In the genomic region with DNA sequence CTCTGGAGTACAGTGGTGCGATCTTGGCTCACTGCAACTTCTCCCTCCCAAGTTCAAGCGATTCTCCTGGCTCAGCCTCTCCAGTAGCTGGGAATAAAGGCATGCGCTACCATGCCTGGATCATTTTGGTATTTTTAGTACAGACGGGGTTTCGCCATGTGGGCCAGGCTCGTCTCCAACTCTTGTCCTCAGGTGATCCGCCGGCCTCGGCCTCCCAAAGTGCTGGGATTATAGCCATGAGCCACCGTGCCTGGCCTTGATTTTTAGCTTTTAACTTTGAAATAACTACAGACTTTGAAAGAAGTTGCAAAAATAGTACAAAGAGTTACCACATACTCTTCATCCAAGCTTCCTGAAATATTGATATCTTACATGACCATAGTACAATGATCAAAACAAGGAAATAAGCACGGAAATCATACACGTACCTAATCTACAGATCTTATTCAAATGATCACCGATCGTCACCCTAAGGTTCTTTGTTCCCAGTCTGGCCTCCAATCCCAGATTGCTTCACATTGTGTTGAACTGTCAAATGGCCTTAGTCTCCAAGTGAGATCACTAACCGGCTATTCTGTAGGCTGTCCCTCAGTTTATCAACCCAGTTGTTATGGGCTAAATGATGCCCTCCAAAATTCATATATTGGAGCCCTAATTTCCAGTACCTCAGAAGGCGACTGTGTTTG, we compare ENCODE assay signal across 19 cellular contexts. TPM values are rescaled to one million over a fixed set of nuclear protein-coding genes. Genes with fewer than 3 reads are reported as not detected.
DNase-seq lines count a peak whose midpoint lies in the region; ATAC-seq, FAIRE-seq and TF ChIP-seq lines count a peak whose summit lies in the region.
"Had no signal": no experiment of that assay in that cellular context is flagged by ENCODE, and none has a peak within 500 bp of the region (broad histone marks: within the 10 kb centered on the region; RNA-seq: fewer than 3 reads in every experiment).

No MANE protein-coding gene starts in this region.

- no peak overlapping the region for H3K4me3 Mint-ChIP-seq in naive thymus-derived CD4-positive, alpha-beta T cell
- H3K4me3 Mint-ChIP-seq: activated CD4-positive, alpha-beta T cell treated with anti-CD3 and anti-CD28 coated beads, Interleukin-2, amount 10 ng/mL, durations not matched to agents 24 days and 14 days; activated T-helper 17 cell treated with anti-CD3 and anti-CD28 coated beads, Interleukin-2, amount 50 U/mL, for 72 hours; dendritic cell treated with granulocyte-macrophage colony-stimulating factor and Interleukin-4, amounts not matched to agents 40 ng/mL and 50 ng/mL, for 4 days; T-cell had no signal

- no peak overlapping the region for H2BK5ac ChIP-seq in IMR-90 (ENCODE audit: low read depth, low read length, poor library complexity, severe bottlenecking)

- H3K79me2 ChIP-seq in HepG2 (ENCODE audit: insufficient read depth, low read length): no peaks in the 10 kb centered on the region

- no peak overlapping the region for H3K56ac ChIP-seq in IMR-90 (ENCODE audit: extremely low read depth, insufficient read depth, low read length)

- H3K9me3 Mint-ChIP-seq in naive thymus-derived CD4-positive, alpha-beta T cell: no peaks in the 10 kb centered on the region
- no peaks in the 10 kb centered on the region for H3K9me3 Mint-ChIP-seq in activated naive CD4-positive, alpha-beta T cell treated with anti-CD3 and anti-CD28 coated beads, Interleukin-2, amount 50 U/mL, for 72 hours
- H3K9me3 Mint-ChIP-seq: activated CD4-positive, alpha-beta T cell treated with anti-CD3 and anti-CD28 coated beads, Interleukin-2, amount 10 ng/mL, durations not matched to agents 24 days and 14 days; activated T-helper 17 cell treated with anti-CD3 and anti-CD28 coated beads, Interleukin-2, amount 50 U/mL, for 72 hours; dendritic cell treated with granulocyte-macrophage colony-stimulating factor and Interleukin-4, amounts not matched to agents 40 ng/mL and 50 ng/mL, for 4 days; T-cell had no signal

- no peak overlapping the region for H3K18ac ChIP-seq in IMR-90 (ENCODE audit: low read depth, low read length)

- H2BK120ac ChIP-seq in IMR-90 (ENCODE audit: low read depth, low read length): no peak overlapping the region

- H4K20me1 ChIP-seq in IMR-90 (ENCODE audit: insufficient read depth, low read length) (no peaks in the 10 kb centered on the region), HepG2 (ENCODE audit: insufficient read depth, low read length) (no peaks in the 10 kb centered on the region)

- H4K8ac ChIP-seq in IMR-90 (ENCODE audit: low read depth in 2 of 2, low read length in 2 of 2): no peak overlapping the region

- CTCF ChIA-PET in IMR-90 (lab: Yijun Ruan, JAX): no interaction called here
- CTCF ChIA-PET in HepG2 (lab: Yijun Ruan, JAX; ENCODE audit: low intra/inter-chr PET ratio, low total read pairs): no interaction called here
- CTCF ChIA-PET in naive thymus-derived CD4-positive, alpha-beta T cell (lab: Charles Lee): no interaction called here

- no peak overlapping the region for H3K27ac ChIP-seq in IMR-90 (ENCODE audit: insufficient read depth, low read length)
- no peak overlapping the region for H3K27ac ChIP-seq in HepG2 (ENCODE audit: extremely low read length, insufficient read depth, low read length)
- peak overlapping the region; percentile 72 to 81 (median 75) for H3K27ac ChIP-seq in gastrocnemius medialis
- H3K27ac ChIP-seq in naive thymus-derived CD4-positive, alpha-beta T cell (ENCODE audit: low read depth, low read length): no peak overlapping the region
- H3K27ac ChIP-seq: C4-2B had no signal

- H2AK5ac ChIP-seq in IMR-90 (ENCODE audit: low read depth, low read length): no peak overlapping the region

- TF ChIP-seq RAD21 in IMR-90 (IDR thresholded peaks at IDR 0.05; ENCODE audit: low read length): no peak
- no peak for TF ChIP-seq RAD21 in HepG2 (CRISPR knock-in tag; IDR thresholded peaks at IDR 0.05)

- no peak overlapping the region for H2AK9ac ChIP-seq in IMR-90 (replicated peaks; ENCODE audit: low read depth, low read length, poor library complexity)

- no peak overlapping the region for H2BK20ac ChIP-seq in IMR-90 (ENCODE audit: low read depth, low read length)

- H3K9ac ChIP-seq in IMR-90 (ENCODE audit: low read depth, low read length) (no peak overlapping the region), HepG2 (ENCODE audit: insufficient read depth, low read depth, low read length) (no peak overlapping the region)

- 95% methylated on average over 15 of the region's 16 CpGs; no CpG with 5 or more reads in 1 of the 2 experiments for WGBS in IMR-90 (ENCODE audit: extremely low coverage in 2 of 2, insufficient read length in 1 of 2), 2 experiments
- WGBS in HepG2 (ENCODE audit: low lambda C conversion rate): 47% methylated on average over 16 of the region's 16 CpGs

- no peak for TF ChIP-seq CTCF in IMR-90 (conservative IDR thresholded peaks at IDR 0.05; ENCODE audit: low read depth, low read length)
- TF ChIP-seq CTCF in HepG2 (CRISPR knock-in tag; IDR thresholded peaks at IDR 0.05): no peak
- no peak for TF ChIP-seq CTCF in gastrocnemius medialis (IDR thresholded peaks at IDR 0.05 in 4 of 5, conservative IDR thresholded peaks at IDR 0.05 in 1 of 5)

- H3K9me3 ChIP-seq in IMR-90 (ENCODE audit: control insufficient read depth, insufficient read depth, low read length) (no peaks in the 10 kb centered on the region), HepG2 (ENCODE audit: low read length) (no peaks in the 10 kb centered on the region), gastrocnemius medialis (no peaks in the 10 kb centered on the region)
- no peaks in the 10 kb centered on the region for H3K9me3 ChIP-seq in naive thymus-derived CD4-positive, alpha-beta T cell (ENCODE audit: control insufficient read depth in 2 of 3, low read length in 3 of 3)

- H3K27ac Mint-ChIP-seq in naive thymus-derived CD4-positive, alpha-beta T cell: no peak overlapping the region
- H3K27ac Mint-ChIP-seq in activated naive CD4-positive, alpha-beta T cell treated with anti-CD3 and anti-CD28 coated beads, Interleukin-2, amount 50 U/mL, for 72 hours: no peak overlapping the region
- H3K27ac Mint-ChIP-seq: activated CD4-positive, alpha-beta T cell treated with anti-CD3 and anti-CD28 coated beads, Interleukin-2, amount 10 ng/mL, durations not matched to agents 24 days and 14 days; activated T-helper 17 cell treated with anti-CD3 and anti-CD28 coated beads, Interleukin-2, amount 50 U/mL, for 72 hours; dendritic cell treated with granulocyte-macrophage colony-stimulating factor and Interleukin-4, amounts not matched to agents 40 ng/mL and 50 ng/mL, for 4 days had no signal

- H2AFZ ChIP-seq in IMR-90 (replicated peaks; ENCODE audit: low read length, poor library complexity) (peak overlapping the region; percentile 61), HepG2 (ENCODE audit: low read length) (no peak overlapping the region)

- no peak overlapping the region for H3K14ac ChIP-seq in IMR-90 (replicated peaks; ENCODE audit: low read depth, low read length)

- intact Hi-C loops in IMR-90 (cut with micrococcal nuclease): no loop called here
- intact Hi-C loops in HepG2 (cut with micrococcal nuclease; ENCODE audit: unreplicated experiment): no loop called here
- intact Hi-C loops in gastrocnemius medialis (cut with DNase I; ENCODE audit: low total_unique reads): loop anchor here (5.0 kb wide), 1 partner anchor 487 kb away; no protein-coding TSS in a partner anchor
- intact Hi-C loops in naive thymus-derived CD4-positive, alpha-beta T cell (cut with micrococcal nuclease): no loop called here

- no peak for ATAC-seq in IMR-90 (ENCODE audit: low read depth)
- peak; percentile 26 for ATAC-seq in esophagus mucosa
- ATAC-seq in HepG2: peak; percentile 65
- peak; percentile 99 for ATAC-seq in gastrocnemius medialis
- no peak for ATAC-seq in naive thymus-derived CD4-positive, alpha-beta T cell
- no peak for ATAC-seq in activated naive CD4-positive, alpha-beta T cell treated with anti-CD3 and anti-CD28 coated beads, Interleukin-2, amount 50 U/mL, for 72 hours
- ATAC-seq: activated T-helper 17 cell treated with anti-CD3 and anti-CD28 coated beads, Interleukin-2, amount 50 U/mL, for 72 hours; T-cell had no signal

- H3K9me1 ChIP-seq in IMR-90 (ENCODE audit: insufficient read depth, low read length): no peaks in the 10 kb centered on the region

- no peaks in the 10 kb centered on the region for H3K79me1 ChIP-seq in IMR-90 (ENCODE audit: low read depth in 1 of 2, low read length in 2 of 2)

- H4K91ac ChIP-seq in IMR-90 (ENCODE audit: insufficient read depth, low read depth, low read length): no peak overlapping the region

- H3K36me3 ChIP-seq in IMR-90 (ENCODE audit: control insufficient read depth, insufficient read depth, low read length) (no peaks in the 10 kb centered on the region), HepG2 (replicated peaks in 1 of 2; ENCODE audit: control insufficient read depth in 1 of 2, insufficient read depth in 2 of 2, low read length in 2 of 2) (no peaks in the 10 kb centered on the region), gastrocnemius medialis (no peaks in the 10 kb centered on the region)
- H3K36me3 ChIP-seq in naive thymus-derived CD4-positive, alpha-beta T cell (ENCODE audit: control insufficient read depth in 2 of 3, insufficient read depth in 3 of 3, low read length in 3 of 3): no peaks in the 10 kb centered on the region

- H3K27me3 ChIP-seq in IMR-90 (ENCODE audit: control insufficient read depth, insufficient read depth, low read length): peaks cover 14% of the 10 kb centered on the region
- peaks cover 0 to 8% of the 10 kb centered on the region in 2 experiments; a peak in 1 of 5 replicates for H3K27me3 ChIP-seq in HepG2 (ENCODE audit: control insufficient read depth in 1 of 2, insufficient read depth in 2 of 2, low read length in 2 of 2)
- no peaks in the 10 kb centered on the region for H3K27me3 ChIP-seq in gastrocnemius medialis
- H3K27me3 ChIP-seq in naive thymus-derived CD4-positive, alpha-beta T cell (ENCODE audit: control insufficient read depth in 2 of 2, insufficient read depth in 2 of 2, low read length in 2 of 2): no peaks in the 10 kb centered on the region

- no peaks in the 10 kb centered on the region for H3K36me3 Mint-ChIP-seq in naive thymus-derived CD4-positive, alpha-beta T cell
- no peaks in the 10 kb centered on the region for H3K36me3 Mint-ChIP-seq in activated naive CD4-positive, alpha-beta T cell treated with anti-CD3 and anti-CD28 coated beads, Interleukin-2, amount 50 U/mL, for 72 hours
- H3K36me3 Mint-ChIP-seq: T-cell had no signal

- H3K4me1 ChIP-seq in IMR-90 (ENCODE audit: control insufficient read depth, insufficient read depth, low read length) (no peaks in the 10 kb centered on the region), HepG2 (ENCODE audit: insufficient read depth, low read length) (peaks cover 16% of the 10 kb centered on the region; the same call in 1 of the 2 replicates), gastrocnemius medialis (peaks cover 16 to 17% of the 10 kb centered on the region in 2 donors)
- H3K4me1 ChIP-seq in naive thymus-derived CD4-positive, alpha-beta T cell (ENCODE audit: control insufficient read depth in 2 of 2, insufficient read depth in 2 of 2, low read length in 2 of 2): no peaks in the 10 kb centered on the region

- DNase-seq in IMR-90 (no peak), HepG2 (ENCODE audit: low spot score) (no peak), gastrocnemius medialis (peak; percentile 90 to 97), hepatic stellate cell (ENCODE audit: low spot score) (no peak), T1000 (lab: John Stamatoyannopoulos, UW) (no peak)
- no peak for DNase-seq in naive thymus-derived CD4-positive, alpha-beta T cell
- no peak for DNase-seq in activated naive CD4-positive, alpha-beta T cell treated with anti-CD3 and anti-CD28 coated beads, Interleukin-2, amount 50 U/mL, for 72 hours (ENCODE audit: low spot score in 2 of 2)
- DNase-seq: activated CD4-positive, alpha-beta T cell treated with anti-CD3 and anti-CD28 coated beads, Interleukin-2, amount 10 ng/mL, durations not matched to agents 24 days and 14 days; GOT3; midbrain; NCI-H69; OCI-M1; SIG-M5; T-cell had no signal

- POLR2A ChIA-PET in IMR-90 (lab: Charles Lee; ENCODE audit: unreplicated experiment) (no interaction called here), HepG2 (lab: Yijun Ruan, JAX) (interaction anchor here (1.2 kb wide), 1 partner anchor 19 kb away, joined by 3 read pairs; a partner anchor contains a TSS)
- POLR2A ChIA-PET in naive thymus-derived CD4-positive, alpha-beta T cell (lab: Charles Lee): no interaction called here

- peaks cover 0 to 12% (median 0%) of the 10 kb centered on the region in 5 donors for H3K27me3 Mint-ChIP-seq in naive thymus-derived CD4-positive, alpha-beta T cell
- H3K27me3 Mint-ChIP-seq: activated T-helper 17 cell treated with anti-CD3 and anti-CD28 coated beads, Interleukin-2, amount 50 U/mL, for 72 hours; dendritic cell treated with granulocyte-macrophage colony-stimulating factor and Interleukin-4, amounts not matched to agents 40 ng/mL and 50 ng/mL, for 4 days; T-cell had no signal

- no peak overlapping the region for H3K4ac ChIP-seq in IMR-90 (ENCODE audit: low read depth, low read length)

- TF ChIP-seq POLR2A in IMR-90 (IDR thresholded peaks at IDR 0.05; ENCODE audit: low read depth, low read length) (no peak), HepG2 (IDR thresholded peaks at IDR 0.05; ENCODE audit: insufficient read depth in 1 of 2, low read depth in 2 of 2, low read length in 2 of 2) (no peak), gastrocnemius medialis (IDR thresholded peaks at IDR 0.05) (no peak)

- no peak overlapping the region for H4K5ac ChIP-seq in IMR-90 (ENCODE audit: low read depth, low read length)

- FAIRE-seq in HepG2 (lab: Jason Lieb, UNC): no peak
- FAIRE-seq: GM19239 had no signal

- TF ChIP-seq EP300 in HepG2 (IDR thresholded peaks at IDR 0.05; ENCODE audit: low read depth in 2 of 2, low read length in 2 of 2) (no peak), HepG2 (CRISPR knock-in tag; IDR thresholded peaks at IDR 0.05; ENCODE audit: borderline replicate concordance) (no peak)

- no TSS peak for BruUV-seq in IMR-90 (replicated peaks; lab: Mats Ljungman, UMichigan)
- BruUV-seq in HepG2 (replicated peaks; lab: Mats Ljungman, UMichigan): no TSS peak

- H3K23ac ChIP-seq in IMR-90 (ENCODE audit: low read depth, low read length): no peak overlapping the region

- dilution Hi-C loops in IMR-90 (cut with HindIII; ENCODE audit: low sequenced_read_pairs, unreplicated experiment): no loop called here

- H2BK15ac ChIP-seq in IMR-90 (ENCODE audit: low read depth, low read length): no peak overlapping the region

- H3K4me3 ChIP-seq in IMR-90 (ENCODE audit: insufficient read depth, low read depth, low read length): no peak overlapping the region
- no peak overlapping the region for H3K4me3 ChIP-seq in HepG2 (replicated peaks in 1 of 3; ENCODE audit: insufficient read depth in 1 of 3, low read depth in 2 of 3, low read length in 3 of 3)
- no peak overlapping the region for H3K4me3 ChIP-seq in gastrocnemius medialis
- H3K4me3 ChIP-seq in naive thymus-derived CD4-positive, alpha-beta T cell (ENCODE audit: low read length): no peak overlapping the region

- in situ Hi-C loops in IMR-90 (cut with MboI; ENCODE audit: low sequenced_read_pairs) (loop anchor here (25.0 kb wide), 1 partner anchor 318 kb away; a partner anchor contains a TSS), HepG2 (cut with HindIII; ENCODE audit: extremely low pct_ligation_motif_present, low pct_unique_long_range_greater_than_20kb) (no loop called here), gastrocnemius medialis (cut with MboI; ENCODE audit: low sequenced_read_pairs in 4 of 4) (no loop called here)

- H3K4me2 ChIP-seq in IMR-90 (ENCODE audit: low read depth, low read length): no peak overlapping the region
- 0 out of 2 replicates have a peak overlapping the region, but pooled peaks have one; percentile 0 for H3K4me2 ChIP-seq in HepG2 (ENCODE audit: low read depth, low read length)

- H3K4me1 Mint-ChIP-seq in naive thymus-derived CD4-positive, alpha-beta T cell: peaks cover 0 to 4% (median 0%) of the 10 kb centered on the region in 7 donors
- H3K4me1 Mint-ChIP-seq: activated CD4-positive, alpha-beta T cell treated with anti-CD3 and anti-CD28 coated beads, Interleukin-2, amount 10 ng/mL, durations not matched to agents 24 days and 14 days; activated T-helper 17 cell treated with anti-CD3 and anti-CD28 coated beads, Interleukin-2, amount 50 U/mL, for 72 hours; T-cell had no signal

RNA-seq across cellular contexts. Expression of a gene that starts 18.4 kb away (rescaled TPM):
- total RNA-seq in IMR-90 (2012; rRNA removed) (8.1 and 10.3 TPM in 2 replicates), esophagus mucosa (29.5 TPM), HepG2 (2016; rRNA removed; fragmentation: Illumina TruSeq; extraction: Trizol) (36.2 and 75.9 TPM in 2 replicates), gastrocnemius medialis (10 to 100 TPM; 19.6 to 53.1 (median 25.7) TPM)
- polyA plus RNA-seq in IMR-90 (2012; rRNA removed) (74.5 and 85.8 TPM in 2 replicates), HepG2 (2011; rRNA removed) (183 and 205 TPM in 2 replicates)
- 19.5 and 34.3 TPM in 2 replicates for polyA plus RNA-seq in IMR-90 (2012; cell fraction: cytosol; rRNA removed)
- 380 and 593 TPM in 2 replicates for polyA plus RNA-seq in IMR-90 (2012; cell fraction: nucleus; rRNA removed; ENCODE audit: low replicate concordance)
- 34.0 and 35.5 TPM in 2 replicates for total RNA-seq in HepG2 (2016; cell fraction: cytosol; rRNA removed; fragmentation: Illumina TruSeq; extraction: Trizol; ENCODE audit: low read depth)
- 30.0 and 79.6 TPM in 2 replicates for total RNA-seq in HepG2 (2016; cell fraction: insoluble cytoplasmic fraction; rRNA removed; fragmentation: Illumina TruSeq; extraction: Trizol)
- 24.9 and 29.8 TPM in 2 replicates for total RNA-seq in HepG2 (2016; cell fraction: membrane; rRNA removed; fragmentation: Illumina TruSeq; extraction: Trizol)
- total RNA-seq in HepG2 (2016; cell fraction: nucleus; rRNA removed; fragmentation: Illumina TruSeq; extraction: Trizol): 104 and 124 TPM in 2 replicates
- polyA plus RNA-seq in HepG2 (2011; cell fraction: cytosol; rRNA removed): 51.3 and 61.8 TPM in 2 replicates
- 924 and 979 TPM in 2 replicates for polyA plus RNA-seq in HepG2 (2011; cell fraction: nucleus; rRNA removed)
- 192 and 342 TPM in 2 replicates for polyA plus RNA-seq in HepG2 (2012)
- 11.9 and 14.0 TPM in 2 replicates for polyA plus RNA-seq in HepG2 (2016; cell fraction: cytosol; fragmentation: Illumina TruSeq; extraction: Trizol; ENCODE audit: low read depth)
- polyA plus RNA-seq in HepG2 (2016; cell fraction: insoluble cytoplasmic fraction; fragmentation: Illumina TruSeq; extraction: Trizol; ENCODE audit: low read depth): 44.5 and 55.7 TPM in 2 replicates
- 21.0 and 26.0 TPM in 2 replicates for polyA plus RNA-seq in HepG2 (2016; cell fraction: membrane; fragmentation: Illumina TruSeq; extraction: Trizol; ENCODE audit: low read depth)
- polyA plus RNA-seq in HepG2 (2016; cell fraction: nucleus; fragmentation: Illumina TruSeq; extraction: Trizol; ENCODE audit: insufficient read depth, low read depth): 410 and 416 TPM in 2 replicates
- polyA minus RNA-seq in HepG2 (2011; rRNA and poly(A)+ RNA removed; ENCODE audit: low replicate concordance): 19.4 and 69.4 TPM in 2 replicates
- polyA minus RNA-seq in HepG2 (2011; cell fraction: cytosol; rRNA and poly(A)+ RNA removed): 20.8 and 23.0 TPM in 2 replicates
- 224 and 250 TPM in 2 replicates for polyA minus RNA-seq in HepG2 (2011; cell fraction: nucleus; rRNA and poly(A)+ RNA removed)
- total RNA-seq in naive thymus-derived CD4-positive, alpha-beta T cell: 100 to 1,000 TPM; 100 to 181 (median 141) TPM
- 1 to 10 TPM; 1.6 to 6.4 TPM for polyA plus RNA-seq in naive thymus-derived CD4-positive, alpha-beta T cell
- total RNA-seq in activated naive CD4-positive, alpha-beta T cell treated with anti-CD3 and anti-CD28 coated beads, Interleukin-2, amount 50 U/mL, for 72 hours: 100 to 1,000 TPM in 1 of 2 donors, 10 to 100 TPM in 1; 85.7 to 106 TPM

RNA-seq across cellular contexts. Expression of a gene that starts 19.1 kb away (rescaled TPM):
- 107 and 117 TPM in 2 replicates for total RNA-seq in IMR-90 (2012; rRNA removed)
- polyA plus RNA-seq in IMR-90 (2012; rRNA removed): 55.2 and 68.7 TPM in 2 replicates
- 28.4 and 31.5 TPM in 2 replicates for polyA plus RNA-seq in IMR-90 (2012; cell fraction: cytosol; rRNA removed)
- 64.2 and 200 TPM in 2 replicates for polyA plus RNA-seq in IMR-90 (2012; cell fraction: nucleus; rRNA removed; ENCODE audit: low replicate concordance)
- 54.5 TPM for total RNA-seq in esophagus mucosa
- 169 and 249 TPM in 2 replicates for total RNA-seq in HepG2 (2016; rRNA removed; fragmentation: Illumina TruSeq; extraction: Trizol)
- 29.3 and 30.1 TPM in 2 replicates for total RNA-seq in HepG2 (2016; cell fraction: cytosol; rRNA removed; fragmentation: Illumina TruSeq; extraction: Trizol; ENCODE audit: low read depth)
- 167 and 227 TPM in 2 replicates for total RNA-seq in HepG2 (2016; cell fraction: insoluble cytoplasmic fraction; rRNA removed; fragmentation: Illumina TruSeq; extraction: Trizol)
- 76.3 and 82.8 TPM in 2 replicates for total RNA-seq in HepG2 (2016; cell fraction: membrane; rRNA removed; fragmentation: Illumina TruSeq; extraction: Trizol)
- 116 and 122 TPM in 2 replicates for total RNA-seq in HepG2 (2016; cell fraction: nucleus; rRNA removed; fragmentation: Illumina TruSeq; extraction: Trizol)
- polyA plus RNA-seq in HepG2 (2011; rRNA removed): 123 and 133 TPM in 2 replicates
- polyA plus RNA-seq in HepG2 (2011; cell fraction: cytosol; rRNA removed): 73.0 and 84.6 TPM in 2 replicates
- 157 and 195 TPM in 2 replicates for polyA plus RNA-seq in HepG2 (2011; cell fraction: nucleus; rRNA removed)
- polyA plus RNA-seq in HepG2 (2012): 92.3 and 114 TPM in 2 replicates
- polyA plus RNA-seq in HepG2 (2016; cell fraction: cytosol; fragmentation: Illumina TruSeq; extraction: Trizol; ENCODE audit: low read depth): 11.7 and 12.8 TPM in 2 replicates
- 160 and 180 TPM in 2 replicates for polyA plus RNA-seq in HepG2 (2016; cell fraction: insoluble cytoplasmic fraction; fragmentation: Illumina TruSeq; extraction: Trizol; ENCODE audit: low read depth)
- 34.7 and 36.5 TPM in 2 replicates for polyA plus RNA-seq in HepG2 (2016; cell fraction: membrane; fragmentation: Illumina TruSeq; extraction: Trizol; ENCODE audit: low read depth)
- 194 and 214 TPM in 2 replicates for polyA plus RNA-seq in HepG2 (2016; cell fraction: nucleus; fragmentation: Illumina TruSeq; extraction: Trizol; ENCODE audit: insufficient read depth, low read depth)
- polyA minus RNA-seq in HepG2 (2011; rRNA and poly(A)+ RNA removed; ENCODE audit: low replicate concordance): 160 and 261 TPM in 2 replicates
- 82.4 and 91.4 TPM in 2 replicates for polyA minus RNA-seq in HepG2 (2011; cell fraction: cytosol; rRNA and poly(A)+ RNA removed)
- polyA minus RNA-seq in HepG2 (2011; cell fraction: nucleus; rRNA and poly(A)+ RNA removed): 115 and 127 TPM in 2 replicates
- 10 to 100 TPM; 34.3 to 69.0 (median 45.2) TPM for total RNA-seq in gastrocnemius medialis
- total RNA-seq in naive thymus-derived CD4-positive, alpha-beta T cell: 10 to 100 TPM; 50.6 to 79.4 (median 54.9) TPM
- 10 to 100 TPM; 28.6 to 44.5 TPM for polyA plus RNA-seq in naive thymus-derived CD4-positive, alpha-beta T cell
- 10 to 100 TPM; 50.6 to 80.4 TPM for total RNA-seq in activated naive CD4-positive, alpha-beta T cell treated with anti-CD3 and anti-CD28 coated beads, Interleukin-2, amount 50 U/mL, for 72 hours

Comparison
In these comparisons a context has a peak if more than half of its experiments do, and no peak if none do; other contexts are left out.
1. ATAC-seq: peak in esophagus mucosa (single experiment), HepG2 (single experiment) and gastrocnemius medialis (2 of 2); none in IMR-90 (single experiment), naive thymus-derived CD4-positive, alpha-beta T cell (single experiment) and activated naive CD4-positive, alpha-beta T cell treated with anti-CD3 and anti-CD28 coated beads, Interleukin-2, amount 50 U/mL, for 72 hours (0 of 2).
2. DNase-seq: peak in gastrocnemius medialis (2 of 2); none in IMR-90 (single experiment), HepG2 (single experiment), naive thymus-derived CD4-positive, alpha-beta T cell (0 of 9), hepatic stellate cell (single experiment), activated naive CD4-positive, alpha-beta T cell treated with anti-CD3 and anti-CD28 coated beads, Interleukin-2, amount 50 U/mL, for 72 hours (0 of 2) and T1000 (single experiment).
3. H3K27ac ChIP-seq: peak in gastrocnemius medialis (4 of 4); none in IMR-90 (single experiment), HepG2 (single experiment) and naive thymus-derived CD4-positive, alpha-beta T cell (single experiment).